In the genomic region with DNA sequence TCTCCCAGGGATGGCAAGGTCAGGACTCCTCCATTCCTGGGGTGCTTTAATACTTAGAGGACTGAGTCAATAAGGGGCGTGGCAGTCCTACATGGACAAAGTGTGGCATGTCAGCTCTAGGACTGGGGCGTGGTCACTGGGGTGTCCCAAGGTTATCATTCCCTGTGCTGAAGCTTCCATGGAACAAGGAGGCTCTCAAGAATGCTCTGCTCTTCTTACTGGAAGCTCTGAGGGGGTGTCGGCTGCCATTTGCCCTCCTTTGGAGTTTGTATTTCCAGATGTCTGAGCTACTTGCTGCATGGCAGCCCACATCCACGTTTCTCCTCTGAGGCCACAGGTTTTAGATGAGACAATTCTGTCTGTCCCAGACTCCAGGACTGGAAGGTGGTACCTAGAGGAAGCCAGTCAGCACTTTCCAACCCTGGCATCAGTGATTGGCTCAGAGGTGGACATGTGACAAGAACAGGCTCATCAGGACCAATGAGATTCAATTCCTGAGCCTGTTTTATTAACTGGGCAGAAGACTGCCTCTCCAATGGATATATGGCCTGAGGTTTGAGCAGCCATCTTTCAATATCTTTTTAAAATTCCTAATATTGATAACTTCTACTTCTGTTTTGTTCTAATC, we compare ENCODE assay signal across 17 cellular contexts.
A peak's percentile ranks its signal among the peaks of the same experiment; 100 is the strongest.
DNase-seq lines count a peak whose midpoint lies in the region; ATAC-seq, FAIRE-seq and TF ChIP-seq lines count a peak whose summit lies in the region.
"Had no signal": no experiment of that assay in that cellular context is flagged by ENCODE, and none has a peak within 500 bp of the region (broad histone marks: within the 10 kb centered on the region; RNA-seq: fewer than 3 reads in every experiment).

No MANE protein-coding gene starts in this region.

- CTCF ChIA-PET in A549 (lab: Yijun Ruan, JAX), result interaction anchor here (0.9 to 1.5 kb wide), 2 partner anchors 17 to 491 kb away, joined by 3 read pairs; no protein-coding TSS in a partner anchor

- H3K27ac Mint-ChIP-seq in osteocyte (ENCODE audit: unreplicated experiment), result no peak overlapping the region
- H3K27ac Mint-ChIP-seq: CD14-positive monocyte; CD8-positive, alpha-beta T cell; H9 had no signal

- FAIRE-seq in A549 (lab: Jason Lieb, UNC) (no peak), GM12892 (lab: Jason Lieb, UNC) (no peak)
- FAIRE-seq: D721Med, GM12878, GM19239 had no signal

- H3K9me3 Mint-ChIP-seq in osteocyte (ENCODE audit: unreplicated experiment), result no peaks in the 10 kb centered on the region
- H3K9me3 Mint-ChIP-seq: CD8-positive, alpha-beta T cell had no signal

- H3K4me1 Mint-ChIP-seq in osteocyte (ENCODE audit: unreplicated experiment), result peaks cover 6% of the 10 kb centered on the region
- H3K4me1 Mint-ChIP-seq: CD14-positive monocyte had no signal

- H3K36me3 Mint-ChIP-seq in osteocyte (ENCODE audit: unreplicated experiment), result peaks cover 2% of the 10 kb centered on the region
- H3K36me3 Mint-ChIP-seq: CD14-positive monocyte; CD8-positive, alpha-beta T cell had no signal

- no peak overlapping the region for H3K4me3 ChIP-seq in A549
- no peak overlapping the region for H3K4me3 ChIP-seq in upper lobe of right lung
- H3K4me3 ChIP-seq: GM12878 had no signal

- DNase-seq in A549 (ENCODE audit: low read depth in 1 of 2, low spot score in 1 of 2) (no peak), NAMALWA (ENCODE audit: low spot score) (peak; percentile 2), osteocyte (ENCODE audit: extremely low spot score, unreplicated experiment) (peak; percentile 64), upper lobe of right lung (no peak), DMS114 treated with DMSO at 0.1 percent for 48 hours (lab: John Stamatoyannopoulos, UW; ENCODE audit: unreplicated experiment) (no peak), GM12892 (ENCODE audit: insufficient read length) (no peak)
- DNase-seq: COR-L47, DMS79, GOT3, H9, KG1 had no signal

- 56% methylated on average over 4 of the region's 4 CpGs for WGBS in A549 (ENCODE audit: missing lambda C conversion rate)

- POLR2A ChIA-PET in A549 (lab: Yijun Ruan, JAX), result no interaction called here

- TF ChIP-seq RAD21 in A549 (conservative IDR thresholded peaks at IDR 0.05 in 1 of 2, IDR thresholded peaks at IDR 0.05 in 1 of 2) (no peak), Ishikawa (IDR thresholded peaks at IDR 0.05; ENCODE audit: low read depth) (no peak)

- TF ChIP-seq CTCF in A549 (IDR thresholded peaks at IDR 0.05) (no peak), osteocyte (IDR thresholded peaks at IDR 0.05) (no peak), upper lobe of right lung (IDR thresholded peaks at IDR 0.05) (no peak)

- ATAC-seq in A549 (peak in 1 of 2 experiments; percentile 20; a peak in 1 of 6 replicates), upper lobe of right lung (no peak)
- ATAC-seq: CD8-positive, alpha-beta T cell; GM12878 had no signal

- no peak overlapping the region for H3K27ac ChIP-seq in A549
- no peak overlapping the region for H3K27ac ChIP-seq in upper lobe of right lung

- H3K27me3 ChIP-seq in upper lobe of right lung, result no peaks in the 10 kb centered on the region

- no peak overlapping the region for H3K4me3 Mint-ChIP-seq in osteocyte (ENCODE audit: unreplicated experiment)
- H3K4me3 Mint-ChIP-seq: CD14-positive monocyte; CD8-positive, alpha-beta T cell; H9 had no signal

- no peak for TF ChIP-seq EP300 in A549 (IDR thresholded peaks at IDR 0.05)
- no peak for TF ChIP-seq EP300 in Ishikawa (IDR thresholded peaks at IDR 0.05; ENCODE audit: borderline replicate concordance)

- no peaks in the 10 kb centered on the region for H3K27me3 Mint-ChIP-seq in osteocyte (ENCODE audit: unreplicated experiment)

- intact Hi-C loops in upper lobe of right lung (cut with DNase I), result no loop called here

- H3K4me1 ChIP-seq in A549 (peaks cover 3% of the 10 kb centered on the region; the same call in 1 of the 3 replicates), upper lobe of right lung (peaks cover 1% of the 10 kb centered on the region)

- no peaks in the 10 kb centered on the region for H3K36me3 ChIP-seq in upper lobe of right lung

- H3K9me3 ChIP-seq in A549 (no peaks in the 10 kb centered on the region), upper lobe of right lung (no peaks in the 10 kb centered on the region)

- no peak for TF ChIP-seq POLR2A in A549 (IDR thresholded peaks at IDR 0.05; ENCODE audit: low read length)
- no peak for TF ChIP-seq POLR2A in GM12892 (IDR thresholded peaks at IDR 0.05; ENCODE audit: low read depth, low read length)

- H3K4me2 ChIP-seq in A549, result no peak overlapping the region

TF ChIP-seq in A549, 52 proteins besides CTCF, POLR2A, EP300 and RAD21:
- TF ChIP-seq KDM5A (IDR thresholded peaks at IDR 0.05) (no peak), MAFK (IDR thresholded peaks at IDR 0.05; ENCODE audit: partially characterized antibody) (peak; percentile 51)

TF ChIP-seq in Ishikawa, 13 proteins besides CTCF, POLR2A, EP300 and RAD21:
- TF ChIP-seq CREB1 (IDR thresholded peaks at IDR 0.05; ENCODE audit: low read depth), result no peak
- TF ChIP-seq, protein P1, sequence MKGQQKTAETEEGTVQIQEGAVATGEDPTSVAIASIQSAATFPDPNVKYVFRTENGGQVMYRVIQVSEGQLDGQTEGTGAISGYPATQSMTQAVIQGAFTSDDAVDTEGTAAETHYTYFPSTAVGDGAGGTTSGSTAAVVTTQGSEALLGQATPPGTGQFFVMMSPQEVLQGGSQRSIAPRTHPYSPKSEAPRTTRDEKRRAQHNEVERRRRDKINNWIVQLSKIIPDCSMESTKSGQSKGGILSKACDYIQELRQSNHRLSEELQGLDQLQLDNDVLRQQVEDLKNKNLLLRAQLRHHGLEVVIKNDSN (IDR thresholded peaks at IDR 0.05), result peak; percentile 51; the same call in 1 of the 2 replicates

Comparison
In these comparisons a context has a peak if more than half of its experiments do, and no peak if none do; other contexts are left out.
1. DNase-seq: peak in NAMALWA (single experiment) and osteocyte (single experiment); none in A549 (0 of 2), upper lobe of right lung (single experiment), DMS114 treated with DMSO at 0.1 percent for 48 hours (single experiment) and GM12892 (single experiment).